13 cellular contexts compared by ENCODE assay signal in genomic region chr5:119410448-119411170, GRCh38. TPM values are rescaled to one million over a fixed set of nuclear protein-coding genes. Genes with fewer than 3 reads are reported as not detected.
DNase-seq lines count a peak whose midpoint lies in the region; ATAC-seq and TF ChIP-seq lines count a peak whose summit lies in the region.
"Had no signal": no experiment of that assay in that cellular context is flagged by ENCODE, and none has a peak within 500 bp of the region (broad histone marks: within the 10 kb centered on the region; RNA-seq: fewer than 3 reads in every experiment).

No MANE protein-coding gene starts in this region.

- no peak for TF ChIP-seq EP300 in SK-N-SH (IDR thresholded peaks at IDR 0.05; ENCODE audit: borderline replicate concordance in 1 of 2, low read depth in 1 of 2, low read length in 1 of 2)

- H3K27me3 ChIP-seq in SK-N-SH (ENCODE audit: insufficient read depth) (no peaks in the 10 kb centered on the region), RWPE2 (ENCODE audit: insufficient read depth, poor library complexity, severe bottlenecking) (no peaks in the 10 kb centered on the region), osteoblast (ENCODE audit: insufficient read depth, low read length) (peaks cover 9% of the 10 kb centered on the region), upper lobe of right lung (no peaks in the 10 kb centered on the region)
- H3K27me3 ChIP-seq: colonic mucosa, upper lobe of left lung had no signal

- WGBS in SK-N-SH (ENCODE audit: low lambda C conversion rate), result 79% methylated on average over 3 of the region's 4 CpGs

- H3K9me3 ChIP-seq in SK-N-SH, result no peaks in the 10 kb centered on the region
- no peaks in the 10 kb centered on the region for H3K9me3 ChIP-seq in RWPE2 (ENCODE audit: severe bottlenecking)
- H3K9me3 ChIP-seq in osteoblast (ENCODE audit: low read depth, low read length), result no peaks in the 10 kb centered on the region
- H3K9me3 ChIP-seq in upper lobe of right lung, result no peaks in the 10 kb centered on the region
- H3K9me3 ChIP-seq: colonic mucosa, psoas muscle, upper lobe of left lung had no signal

- intact Hi-C loops in upper lobe of right lung (cut with DNase I), result no loop called here

- peaks cover 12% of the 10 kb centered on the region for H3F3A ChIP-seq in SK-N-SH (replicated peaks; ENCODE audit: insufficient read depth)

- ATAC-seq in SK-N-SH treated with all-trans-retinoic acid at 6 μM for 48 hours (no peak), HG02588 (IDR thresholded peaks at IDR 0.05; ENCODE audit: unreplicated experiment) (peak; percentile 45), RWPE2 (ENCODE audit: low read depth) (no peak), upper lobe of right lung (no peak)

- no peak overlapping the region for H3K9ac ChIP-seq in SK-N-SH

- H2AFZ ChIP-seq in SK-N-SH (ENCODE audit: low read depth) (peak overlapping the region; percentile 92; the same call in 1 of the 2 replicates), osteoblast (ENCODE audit: low read length) (no peak overlapping the region)

- H4K20me1 ChIP-seq in SK-N-SH (ENCODE audit: insufficient read depth), result no peaks in the 10 kb centered on the region
- H4K20me1 ChIP-seq in osteoblast (ENCODE audit: insufficient read depth, low read length), result no peaks in the 10 kb centered on the region

- H3K4me1 ChIP-seq in SK-N-SH (ENCODE audit: control insufficient read depth in 1 of 2, insufficient read depth in 2 of 2, low read depth in 1 of 2, low read length in 1 of 2) (peaks cover 0 to 14% of the 10 kb centered on the region in 2 experiments; a peak in 3 of 4 replicates), RWPE2 (ENCODE audit: insufficient read depth, poor library complexity, severe bottlenecking) (peaks cover 12% of the 10 kb centered on the region), osteoblast (ENCODE audit: insufficient read depth, low read length) (peaks cover 6% of the 10 kb centered on the region), upper lobe of right lung (peaks cover 5% of the 10 kb centered on the region)
- H3K4me1 ChIP-seq: colonic mucosa, psoas muscle had no signal

- H3K36me3 ChIP-seq in SK-N-SH (replicated peaks in 1 of 2; ENCODE audit: control insufficient read depth in 1 of 2, insufficient read depth in 2 of 2, low read length in 1 of 2) (no peaks in the 10 kb centered on the region), RWPE2 (ENCODE audit: low read depth) (no peaks in the 10 kb centered on the region), osteoblast (ENCODE audit: insufficient read depth, low read length) (no peaks in the 10 kb centered on the region), upper lobe of right lung (no peaks in the 10 kb centered on the region)
- H3K36me3 ChIP-seq: colonic mucosa, upper lobe of left lung had no signal

- no peak for TF ChIP-seq RAD21 in SK-N-SH (IDR thresholded peaks at IDR 0.05; ENCODE audit: low read length)

- peak overlapping the region; percentile 72; the same call in 1 of the 2 replicates for H3K4me2 ChIP-seq in SK-N-SH
- H3K4me2 ChIP-seq in osteoblast (ENCODE audit: insufficient read depth, low read length), result peak overlapping the region; percentile 96

- in situ Hi-C loops in GM13976 (cut with MboI; ENCODE audit: low sequenced_read_pairs, unreplicated experiment), result loop anchor here (10.0 kb wide), 1 partner anchor 396 kb away; no protein-coding TSS in a partner anchor

- H3K79me2 ChIP-seq in SK-N-SH (ENCODE audit: insufficient read depth) (no peaks in the 10 kb centered on the region), osteoblast (ENCODE audit: insufficient read depth, low read length) (no peaks in the 10 kb centered on the region)

- POLR2A ChIA-PET in SK-N-SH (lab: Yijun Ruan, JAX), result interaction anchor here (2.3 kb wide), 1 partner anchor 422 kb away, joined by 10 read pairs; the partner anchor contains the start of gene DTWD2

- no peak overlapping the region; a peak in 1 of 4 replicates for H3K4me3 ChIP-seq in SK-N-SH (ENCODE audit: low read depth in 2 of 2, low read length in 1 of 2)
- no peak overlapping the region for H3K4me3 ChIP-seq in RWPE2 (ENCODE audit: severe bottlenecking)
- no peak overlapping the region for H3K4me3 ChIP-seq in osteoblast (ENCODE audit: insufficient read depth, low read length)
- H3K4me3 ChIP-seq in upper lobe of right lung, result no peak overlapping the region
- H3K4me3 ChIP-seq: colonic mucosa had no signal

- TF ChIP-seq CTCF in SK-N-SH (IDR thresholded peaks at IDR 0.05) (no peak), RWPE2 (IDR thresholded peaks at IDR 0.05; ENCODE audit: poor library complexity, severe bottlenecking) (no peak), osteoblast (IDR thresholded peaks at IDR 0.05; ENCODE audit: extremely low read depth, low read depth, low read length) (no peak), upper lobe of right lung (IDR thresholded peaks at IDR 0.05) (no peak), GM13976 (IDR thresholded peaks at IDR 0.05; ENCODE audit: borderline replicate concordance, control extremely low read depth, extremely low read depth, insufficient read depth, missing control alignments) (no peak)

- DNase-seq in SK-N-SH, result no peak
- DNase-seq in RWPE2 (ENCODE audit: low spot score), result no peak
- DNase-seq in osteoblast (ENCODE audit: insufficient read length, low spot score, missing footprints), result no peak
- DNase-seq in upper lobe of right lung, result no peak
- DNase-seq in dedifferentiated amniotic fluid mesenchymal stem cell (ENCODE audit: extremely low spot score), result no peak
- no peak for DNase-seq in GM13976 (ENCODE audit: low spot score)
- DNase-seq: colonic mucosa, glutamatergic neuron, psoas muscle, upper lobe of left lung had no signal

- H3K27ac ChIP-seq in SK-N-SH (ENCODE audit: low read depth in 2 of 2, low read length in 1 of 2) (peak overlapping the region in 1 of 2 experiments; percentile 82; a peak in 2 of 4 replicates), RWPE2 (ENCODE audit: poor library complexity, severe bottlenecking) (peak overlapping the region; percentile 35), osteoblast (ENCODE audit: low read depth, low read length) (no peak overlapping the region), upper lobe of right lung (no peak overlapping the region)
- H3K27ac ChIP-seq: 22Rv1, colonic mucosa, psoas muscle had no signal

- CTCF ChIA-PET in SK-N-SH (lab: Yijun Ruan, JAX), result interaction anchor here (0.6 to 7.4 kb wide), 15 partner anchors 11 to 756 kb away, joined by 3 to 175 read pairs (median 7); partner anchors contain the start of gene DTWD2

- H3K9me2 ChIP-seq in SK-N-SH, result no peaks in the 10 kb centered on the region

TF ChIP-seq in SK-N-SH, 30 proteins besides CTCF, POLR2A, EP300 and RAD21 (continues in another document):
- TF ChIP-seq YY1 (IDR thresholded peaks at IDR 0.05; ENCODE audit: low read depth), result no peak
- TF ChIP-seq FOXM1 (IDR thresholded peaks at IDR 0.05; ENCODE audit: low read depth), result no peak
- no peak for TF ChIP-seq GATA2 (CRISPR knock-in tag; IDR thresholded peaks at IDR 0.05)
- TF ChIP-seq JUND (IDR thresholded peaks at IDR 0.05), result no peak
- TF ChIP-seq USF2 (IDR thresholded peaks at IDR 0.05; ENCODE audit: borderline replicate concordance, low read depth, low read length), result no peak
- TF ChIP-seq MEF2A (IDR thresholded peaks at IDR 0.05; ENCODE audit: borderline replicate concordance, low read depth), result no peak
- TF ChIP-seq POLR2AphosphoS5 (IDR thresholded peaks at IDR 0.05; ENCODE audit: low read depth, low read length), result no peak
- TF ChIP-seq RCOR1 (IDR thresholded peaks at IDR 0.05; ENCODE audit: low read length), result no peak
- no peak for TF ChIP-seq SIN3A (IDR thresholded peaks at IDR 0.05; ENCODE audit: borderline replicate concordance, low read depth, low read length)
- no peak for TF ChIP-seq FOSL2 (IDR thresholded peaks at IDR 0.05; ENCODE audit: borderline replicate concordance, low read depth)
- TF ChIP-seq GABPA (IDR thresholded peaks at IDR 0.05; ENCODE audit: low read depth), result no peak

TF ChIP-seq in SK-N-SH treated with all-trans-retinoic acid at 6 μM for 48 hours, 23 proteins besides CTCF, POLR2A, EP300 and RAD21:
- TF ChIP-seq ZNF70 (CRISPR knock-in tag; IDR thresholded peaks at IDR 0.05) (no peak), ZC3H10 (CRISPR knock-in tag; IDR thresholded peaks at IDR 0.05) (no peak), CSDC2 (CRISPR knock-in tag; IDR thresholded peaks at IDR 0.05) (no peak), BACH2 (CRISPR knock-in tag; IDR thresholded peaks at IDR 0.05; ENCODE audit: borderline replicate concordance) (no peak), PATZ1 (CRISPR knock-in tag; IDR thresholded peaks at IDR 0.05; ENCODE audit: borderline replicate concordance) (no peak)
TF ChIP-seq in SK-N-SH treated with all-trans-retinoic acid at 6 μM for 48 hours: peak in this region for 0.

RNA-seq across cellular contexts. Expression of gene HSD17B4, which starts 41.7 kb away (rescaled TPM):
- 119 and 166 TPM in 2 replicates for polyA plus RNA-seq in SK-N-SH (2012; rRNA removed)
- 124 and 142 TPM in 2 replicates for polyA plus RNA-seq in SK-N-SH (2012; cell fraction: cytosol; rRNA removed)
- polyA plus RNA-seq in SK-N-SH (2012; cell fraction: nucleus; rRNA removed), result 51.0 and 111 TPM in 2 replicates
- 130 and 134 TPM in 2 replicates for total RNA-seq in osteoblast
- total RNA-seq in upper lobe of right lung, result 335 TPM

RNA-seq across cellular contexts. Expression of gene TNFAIP8, which starts 54.8 kb away (rescaled TPM):
- polyA plus RNA-seq in SK-N-SH (2012; rRNA removed), result 28.3 and 31.3 TPM in 2 replicates
- 33.8 and 41.5 TPM in 2 replicates for polyA plus RNA-seq in SK-N-SH (2012; cell fraction: cytosol; rRNA removed)
- 11.7 and 15.5 TPM in 2 replicates for polyA plus RNA-seq in SK-N-SH (2012; cell fraction: nucleus; rRNA removed)
- total RNA-seq in osteoblast (23.2 and 26.2 TPM in 2 replicates), upper lobe of right lung (22.4 TPM)
